ENCODE assay signal across 17 cellular contexts in the genomic region with DNA sequence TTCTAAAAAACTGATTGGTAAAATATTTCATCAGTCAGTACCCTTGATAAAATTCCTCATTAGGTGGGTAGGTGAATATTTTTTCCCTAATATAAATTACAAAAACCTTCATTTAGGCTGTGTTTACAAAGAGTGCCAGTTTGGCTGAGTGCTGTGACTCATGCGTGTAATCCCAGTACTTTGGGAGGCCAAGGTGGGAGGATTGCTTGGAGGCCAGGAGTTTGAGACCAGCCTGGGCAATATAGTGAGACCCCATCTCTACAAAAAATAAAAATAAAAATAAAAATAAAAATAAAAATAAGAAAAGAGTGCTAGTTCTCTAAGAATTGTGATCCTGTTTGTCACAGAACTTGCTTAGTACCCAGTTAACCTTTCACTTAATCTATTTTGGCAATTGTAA.
DNase-seq lines count a peak whose midpoint lies in the region; ATAC-seq and TF ChIP-seq lines count a peak whose summit lies in the region.
"Had no signal": no experiment of that assay in that cellular context is flagged by ENCODE, and none has a peak within 500 bp of the region (broad histone marks: within the 10 kb centered on the region; RNA-seq: fewer than 3 reads in every experiment).

No MANE protein-coding gene starts in this region.

- H3K27ac Mint-ChIP-seq in chondrocyte (ENCODE audit: unreplicated experiment) (peak overlapping the region; percentile 90), T-helper 17 cell (no peak overlapping the region), Calu3 (ENCODE audit: unreplicated experiment) (no peak overlapping the region)
- no peak overlapping the region for H3K27ac Mint-ChIP-seq in activated CD4-positive, alpha-beta T cell treated with anti-CD3 and anti-CD28 coated beads, Interleukin-2, amount 10 ng/mL, durations not matched to agents 7 days and 5 days
- H3K27ac Mint-ChIP-seq: CD4-positive, CD25-positive, alpha-beta regulatory T cell; CD8-positive, alpha-beta memory T cell; GM23338; HFFc6 had no signal

- no peak for DNase-seq in ascending aorta (ENCODE audit: low spot score in 2 of 2)
- DNase-seq in chondrocyte (ENCODE audit: low spot score): no peak
- DNase-seq in smooth muscle cell (lab: John Stamatoyannopoulos, UW; ENCODE audit: unreplicated experiment): no peak
- DNase-seq in activated CD4-positive, alpha-beta T cell treated with anti-CD3 and anti-CD28 coated beads, Interleukin-2, amount 10 ng/mL, durations not matched to agents 7 days and 5 days: no peak
- DNase-seq in activated CD4-positive, CD25-positive, alpha-beta regulatory T cell treated with anti-CD3 and anti-CD28 coated beads, Interleukin-2, amount 50 U/mL, for 72 hours: no peak
- DNase-seq in T-helper 17 cell: no peak
- DNase-seq in Calu3: no peak
- DNase-seq: ACHN; BE2C; CD4-positive, CD25-positive, alpha-beta regulatory T cell; CD8-positive, alpha-beta memory T cell; COR-L47; HCEC 1CT; HFFc6 had no signal

- no peak overlapping the region for H3K9ac ChIP-seq in smooth muscle cell (ENCODE audit: low read depth)

- CTCF ChIA-PET in HEK293 (lab: Yijun Ruan, JAX): no interaction called here
- CTCF ChIA-PET in activated CD4-positive, alpha-beta T cell treated with anti-CD3 and anti-CD28 coated beads, Interleukin-2, amount 10 ng/mL, durations not matched to agents 7 days and 5 days (lab: Charles Lee): no interaction called here
- CTCF ChIA-PET in Calu3 (lab: Charles Lee): no interaction called here

- H3K36me3 ChIP-seq in HEK293 (ENCODE audit: control insufficient read depth in 2 of 2, insufficient read depth in 1 of 2, low read length in 2 of 2): no peaks in the 10 kb centered on the region; a peak in 2 of 3 replicates
- H3K36me3 ChIP-seq in ascending aorta: no peaks in the 10 kb centered on the region
- peaks cover 8% of the 10 kb centered on the region for H3K36me3 ChIP-seq in smooth muscle cell (ENCODE audit: low read depth)
- H3K36me3 ChIP-seq: BE2C had no signal

- H3K9me3 ChIP-seq in HEK293 (ENCODE audit: control insufficient read depth, insufficient read depth, low read depth, low read length) (no peaks in the 10 kb centered on the region), ascending aorta (no peaks in the 10 kb centered on the region), smooth muscle cell (replicated peaks; ENCODE audit: low read depth) (no peaks in the 10 kb centered on the region), T-helper 17 cell (ENCODE audit: control insufficient read depth, low read length, poor library complexity, severe bottlenecking) (no peaks in the 10 kb centered on the region)
- H3K9me3 ChIP-seq: BE2C had no signal

- 97% methylated on average over 1 of the region's 1 CpG for WGBS in smooth muscle cell (ENCODE audit: low lambda C conversion rate)

- H4K20me1 ChIP-seq in smooth muscle cell (ENCODE audit: low read depth): no peaks in the 10 kb centered on the region

- peak overlapping the region; percentile 38 for H3K4me2 ChIP-seq in smooth muscle cell
- H3K4me2 ChIP-seq: GM23338 had no signal

- no peak for ATAC-seq in T-helper 17 cell
- ATAC-seq: GM23338, HepG2 had no signal

- peaks cover 4% of the 10 kb centered on the region for H3K36me3 Mint-ChIP-seq in chondrocyte (ENCODE audit: low read depth)
- H3K36me3 Mint-ChIP-seq in activated CD4-positive, alpha-beta T cell treated with anti-CD3 and anti-CD28 coated beads, Interleukin-2, amount 10 ng/mL, durations not matched to agents 7 days and 5 days (ENCODE audit: low read depth): peaks cover 24% of the 10 kb centered on the region
- H3K36me3 Mint-ChIP-seq in T-helper 17 cell (ENCODE audit: low read depth): no peaks in the 10 kb centered on the region
- no peaks in the 10 kb centered on the region for H3K36me3 Mint-ChIP-seq in Calu3 (ENCODE audit: insufficient read depth, unreplicated experiment)

- H3K4me3 Mint-ChIP-seq in chondrocyte (ENCODE audit: unreplicated experiment): no peak overlapping the region
- no peak overlapping the region for H3K4me3 Mint-ChIP-seq in activated CD4-positive, alpha-beta T cell treated with anti-CD3 and anti-CD28 coated beads, Interleukin-2, amount 10 ng/mL, durations not matched to agents 7 days and 5 days
- H3K4me3 Mint-ChIP-seq in T-helper 17 cell: no peak overlapping the region
- no peak overlapping the region for H3K4me3 Mint-ChIP-seq in Calu3 (ENCODE audit: low read depth, unreplicated experiment)
- H3K4me3 Mint-ChIP-seq: CD4-positive, CD25-positive, alpha-beta regulatory T cell; CD8-positive, alpha-beta memory T cell; GM23338; HFFc6 had no signal

- H3K27me3 ChIP-seq in ascending aorta (no peaks in the 10 kb centered on the region), smooth muscle cell (ENCODE audit: low read depth) (no peaks in the 10 kb centered on the region)
- H3K27me3 ChIP-seq: BE2C had no signal

- H3K4me3 ChIP-seq in HEK293 (ENCODE audit: low read depth, low read length) (no peak overlapping the region), ascending aorta (no peak overlapping the region), smooth muscle cell (no peak overlapping the region)
- H3K4me3 ChIP-seq: GM23338 had no signal

- TF ChIP-seq CTCF in HEK293 (tag by site-specific recombination; IDR thresholded peaks at IDR 0.05) (no peak), ascending aorta (IDR thresholded peaks at IDR 0.05) (no peak), chondrocyte (IDR thresholded peaks at IDR 0.05) (no peak), smooth muscle cell (IDR thresholded peaks at IDR 0.05; ENCODE audit: borderline replicate concordance, insufficient read depth, poor library complexity, severe bottlenecking) (no peak), Calu3 (IDR thresholded peaks at IDR 0.05; ENCODE audit: unreplicated experiment) (no peak)

- peaks cover 15% of the 10 kb centered on the region for H3K4me1 ChIP-seq in HEK293 (ENCODE audit: control insufficient read depth, insufficient read depth, low read length)
- H3K4me1 ChIP-seq in ascending aorta: peaks cover 0 to 22% of the 10 kb centered on the region in 2 donors
- peaks cover 22% of the 10 kb centered on the region for H3K4me1 ChIP-seq in smooth muscle cell (ENCODE audit: low read depth)

- H3K9me3 Mint-ChIP-seq in chondrocyte (ENCODE audit: low read depth) (no peaks in the 10 kb centered on the region), Calu3 (ENCODE audit: low read depth, unreplicated experiment) (no peaks in the 10 kb centered on the region)
- H3K9me3 Mint-ChIP-seq in activated CD4-positive, alpha-beta T cell treated with anti-CD3 and anti-CD28 coated beads, Interleukin-2, amount 10 ng/mL, durations not matched to agents 7 days and 5 days: no peaks in the 10 kb centered on the region
- H3K9me3 Mint-ChIP-seq: CD8-positive, alpha-beta memory T cell; GM23338; HFFc6 had no signal

- peaks cover 87% of the 10 kb centered on the region for H3K4me1 Mint-ChIP-seq in chondrocyte (ENCODE audit: low read depth)
- peaks cover 6% of the 10 kb centered on the region for H3K4me1 Mint-ChIP-seq in activated CD4-positive, alpha-beta T cell treated with anti-CD3 and anti-CD28 coated beads, Interleukin-2, amount 10 ng/mL, durations not matched to agents 7 days and 5 days
- H3K4me1 Mint-ChIP-seq in T-helper 17 cell: peaks cover 8% of the 10 kb centered on the region
- H3K4me1 Mint-ChIP-seq in Calu3 (ENCODE audit: low read depth, unreplicated experiment): no peaks in the 10 kb centered on the region

- intact Hi-C loops in ascending aorta (cut with DNase I): loop anchor here (5.0 kb wide), 1 partner anchor 91 kb away; no protein-coding TSS in a partner anchor
- intact Hi-C loops in Calu3 (cut with micrococcal nuclease; ENCODE audit: unreplicated experiment): no loop called here

- H3K27ac ChIP-seq in HEK293 (ENCODE audit: extremely low read depth, low read depth, low read length) (no peak overlapping the region), ascending aorta (peak overlapping the region; percentile 67 to 73), smooth muscle cell (ENCODE audit: low read depth) (peak overlapping the region; percentile 91)

- H3K79me2 ChIP-seq in smooth muscle cell (ENCODE audit: low read depth): peaks cover 48% of the 10 kb centered on the region

- no peaks in the 10 kb centered on the region for H3K27me3 Mint-ChIP-seq in chondrocyte (ENCODE audit: low read depth)
- no peaks in the 10 kb centered on the region for H3K27me3 Mint-ChIP-seq in activated CD4-positive, alpha-beta T cell treated with anti-CD3 and anti-CD28 coated beads, Interleukin-2, amount 10 ng/mL, durations not matched to agents 7 days and 5 days
- no peaks in the 10 kb centered on the region for H3K27me3 Mint-ChIP-seq in T-helper 17 cell
- no peaks in the 10 kb centered on the region for H3K27me3 Mint-ChIP-seq in Calu3 (ENCODE audit: unreplicated experiment)
- H3K27me3 Mint-ChIP-seq: CD4-positive, CD25-positive, alpha-beta regulatory T cell; CD8-positive, alpha-beta memory T cell had no signal

- peaks cover 13% of the 10 kb centered on the region for H3F3A ChIP-seq in smooth muscle cell (ENCODE audit: low read depth)

- no TSS peak for BruUV-seq in Calu3 (replicated peaks; lab: Mats Ljungman, UMichigan)

- POLR2A ChIA-PET in HEK293 (lab: Yijun Ruan, JAX): no interaction called here
- POLR2A ChIA-PET in activated CD4-positive, alpha-beta T cell treated with anti-CD3 and anti-CD28 coated beads, Interleukin-2, amount 10 ng/mL, durations not matched to agents 7 days and 5 days (lab: Charles Lee): no interaction called here

- no peak overlapping the region for H2AFZ ChIP-seq in smooth muscle cell (ENCODE audit: low read depth)
- H2AFZ ChIP-seq: GM23338 had no signal

TF ChIP-seq in HEK293, 187 proteins besides CTCF, POLR2A, EP300 and RAD21 (continues in another document):
- peak; percentile 41; the same call in 1 of the 2 replicates for TF ChIP-seq ZNF121 (tag by site-specific recombination; IDR thresholded peaks at IDR 0.05)
- TF ChIP-seq, protein P1, sequence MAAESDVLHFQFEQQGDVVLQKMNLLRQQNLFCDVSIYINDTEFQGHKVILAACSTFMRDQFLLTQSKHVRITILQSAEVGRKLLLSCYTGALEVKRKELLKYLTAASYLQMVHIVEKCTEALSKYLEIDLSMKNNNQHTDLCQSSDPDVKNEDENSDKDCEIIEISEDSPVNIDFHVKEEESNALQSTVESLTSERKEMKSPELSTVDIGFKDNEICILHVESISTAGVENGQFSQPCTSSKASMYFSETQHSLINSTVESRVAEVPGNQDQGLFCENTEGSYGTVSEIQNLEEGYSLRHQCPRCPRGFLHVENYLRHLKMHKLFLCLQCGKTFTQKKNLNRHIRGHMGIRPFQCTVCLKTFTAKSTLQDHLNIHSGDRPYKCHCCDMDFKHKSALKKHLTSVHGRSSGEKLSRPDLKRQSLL (tag by site-specific recombination; IDR thresholded peaks at IDR 0.05): no peak
